ENCODE assay signal across 29 cellular contexts in the genomic region with DNA sequence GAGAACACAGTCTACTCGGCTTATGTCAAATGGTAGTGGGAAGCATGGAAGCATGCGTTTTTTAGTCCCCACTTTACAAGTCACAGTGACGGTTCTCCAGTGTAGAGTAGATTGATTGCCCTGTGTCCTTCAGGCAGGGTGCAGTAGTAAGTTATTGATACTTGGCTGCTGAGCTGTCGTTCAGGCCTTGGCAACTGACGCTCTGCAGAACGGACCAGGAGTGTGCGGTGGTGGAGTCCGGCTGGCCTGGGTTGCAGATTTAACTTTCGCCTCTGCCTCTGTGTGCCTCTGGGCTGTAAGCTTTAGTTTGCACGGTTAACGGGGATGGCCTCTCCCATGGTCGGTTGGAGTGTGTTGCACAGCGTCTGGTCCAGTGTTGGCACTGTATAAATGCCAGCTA.
"Had no signal": no experiment of that assay in that cellular context is flagged by ENCODE, and none has a peak within 500 bp of the region (broad histone marks: within the 10 kb centered on the region; RNA-seq: fewer than 3 reads in every experiment).

No MANE protein-coding gene starts in this region.

- H3K4me1 ChIP-seq: parathyroid adenoma, right lobe of liver had no signal

- H3K27ac ChIP-seq: ovary, parathyroid adenoma, psoas muscle, right lobe of liver, stomach, thoracic aorta, tibial nerve, upper lobe of right lung, uterus had no signal

- H3K9me3 Mint-ChIP-seq: natural killer cell treated with Interleukin-12 subunit alpha and Interleukin-12 subunit beta and Interleukin-15 and Interleukin-18, amount 100 ng/mL, for 72 hours had no signal

- H3K9ac ChIP-seq: parathyroid adenoma had no signal

- H3K4me3 Mint-ChIP-seq: naive thymus-derived CD4-positive, alpha-beta T cell; natural killer cell treated with Interleukin-12 subunit alpha and Interleukin-12 subunit beta and Interleukin-15 and Interleukin-18, amount 100 ng/mL, for 72 hours; nephron progenitor cell; neural crest cell; stimulated activated effector memory CD8-positive, alpha-beta T cell treated with anti-CD3 and anti-CD28 coated beads, Interleukin-12 subunit alpha, Interleukin-12 subunit beta, amount 100 ng/mL, for 72 hours; stimulated activated naive B cell treated with anti-CD40 and anti-IgM and Interleukin-4, amounts not matched to agents 10 μg/mL and 1 μg/mL and 100 μg/mL, for 72 hours; stimulated activated naive CD8-positive, alpha-beta T cell treated with anti-CD3 and anti-CD28 coated beads, Interleukin-15, Interleukin-2, amounts not matched to agents 100 ng/mL and 50 ng/mL, for 24 hours; type B pancreatic cell had no signal

- H3K9me3 ChIP-seq: ovary, right lobe of liver, sigmoid colon, thoracic aorta, thyroid gland, upper lobe of right lung, uterus had no signal

- H3K27me3 Mint-ChIP-seq: naive thymus-derived CD4-positive, alpha-beta T cell; natural killer cell treated with Interleukin-12 subunit alpha and Interleukin-12 subunit beta and Interleukin-15 and Interleukin-18, amount 100 ng/mL, for 72 hours; progenitor cell of endocrine pancreas; stimulated activated naive B cell treated with anti-CD40 and anti-IgM and Interleukin-4, amounts not matched to agents 10 μg/mL and 1 μg/mL and 100 μg/mL, for 72 hours; stimulated activated naive CD8-positive, alpha-beta T cell treated with anti-CD3 and anti-CD28 coated beads, Interleukin-15, Interleukin-2, amounts not matched to agents 100 ng/mL and 50 ng/mL, for 24 hours; type B pancreatic cell had no signal

- ATAC-seq: naive thymus-derived CD4-positive, alpha-beta T cell; natural killer cell treated with Interleukin-12 subunit alpha and Interleukin-12 subunit beta and Interleukin-15 and Interleukin-18, amount 100 ng/mL, for 72 hours; psoas muscle; right cardiac atrium; right lobe of liver; stimulated activated effector memory CD8-positive, alpha-beta T cell treated with anti-CD3 and anti-CD28 coated beads, Interleukin-12 subunit alpha, Interleukin-12 subunit beta, amount 100 ng/mL, for 72 hours; stimulated activated naive B cell treated with anti-CD40 and anti-IgM and Interleukin-4, amounts not matched to agents 10 μg/mL and 1 μg/mL and 100 μg/mL, for 72 hours; upper lobe of right lung had no signal

- H3K27me3 ChIP-seq: ovary, right lobe of liver, sigmoid colon, stomach, thyroid gland, tibial nerve, upper lobe of right lung, uterus had no signal

- H3K4me3 ChIP-seq: ovary, psoas muscle, right lobe of liver, sigmoid colon, stomach, thoracic aorta, thyroid gland, tibial nerve, upper lobe of right lung, uterus had no signal

- H2AFZ ChIP-seq: parathyroid adenoma had no signal

- H3K27ac Mint-ChIP-seq: natural killer cell treated with Interleukin-12 subunit alpha and Interleukin-12 subunit beta and Interleukin-15 and Interleukin-18, amount 100 ng/mL, for 72 hours; nephron progenitor cell; progenitor cell of endocrine pancreas; stimulated activated effector memory CD8-positive, alpha-beta T cell treated with anti-CD3 and anti-CD28 coated beads, Interleukin-12 subunit alpha, Interleukin-12 subunit beta, amount 100 ng/mL, for 72 hours; stimulated activated naive B cell treated with anti-CD40 and anti-IgM and Interleukin-4, amounts not matched to agents 10 μg/mL and 1 μg/mL and 100 μg/mL, for 72 hours; stimulated activated naive CD8-positive, alpha-beta T cell treated with anti-CD3 and anti-CD28 coated beads, Interleukin-15, Interleukin-2, amounts not matched to agents 100 ng/mL and 50 ng/mL, for 24 hours; type B pancreatic cell had no signal

- H3K36me3 ChIP-seq: ovary, right lobe of liver, uterus had no signal

- FAIRE-seq: small intestine had no signal

- DNase-seq: naive thymus-derived CD4-positive, alpha-beta T cell; nephron progenitor cell; occipital lobe; ovary; posterior cingulate gyrus; psoas muscle; right cardiac atrium; right lobe of liver; sigmoid colon; small intestine; stimulated activated CD4-positive, alpha-beta T cell treated with anti-CD3 and anti-CD28 coated beads, Interleukin-15, amount 100 ng/mL, for 24 hours; stimulated activated CD4-positive, alpha-beta T cell treated with anti-CD3 and anti-CD28 coated beads, Interleukin-2, amount 100 ng/mL, for 24 hours; stimulated activated CD4-positive, alpha-beta T cell treated with anti-CD3 and anti-CD28 coated beads, Interleukin-2, amount 100 ng/mL, for 48 hours; stimulated activated CD4-positive, alpha-beta T cell treated with anti-CD3 and anti-CD28 coated beads, Interleukin-4, amount 100 ng/mL, for 24 hours; stimulated activated naive B cell treated with anti-CD40 and anti-IgM and Interleukin-4, amounts not matched to agents 10 μg/mL and 1 μg/mL and 100 μg/mL, for 72 hours; stimulated activated naive CD4-positive, alpha-beta T cell treated with Interleukin-2 at 50 U/mL for 16 hours; stomach; thyroid gland; upper lobe of right lung; uterus had no signal
